In genomic region chr13:27792393-27793218, GRCh38 we compare ENCODE assay signal across 1 cellular context.
A peak's percentile ranks its signal among the peaks of the same experiment; 100 is the strongest.
TF ChIP-seq lines count a peak whose summit lies in the region.

Gene GSX1, plus strand, starts transcription at chr13:27792483. Its CDS starts 208 bp downstream, at chr13:27792691.

TF ChIP-seq in K562, 482 proteins besides CTCF, POLR2A, EP300 and RAD21 (continued from another document):
- TF ChIP-seq, protein P1, sequence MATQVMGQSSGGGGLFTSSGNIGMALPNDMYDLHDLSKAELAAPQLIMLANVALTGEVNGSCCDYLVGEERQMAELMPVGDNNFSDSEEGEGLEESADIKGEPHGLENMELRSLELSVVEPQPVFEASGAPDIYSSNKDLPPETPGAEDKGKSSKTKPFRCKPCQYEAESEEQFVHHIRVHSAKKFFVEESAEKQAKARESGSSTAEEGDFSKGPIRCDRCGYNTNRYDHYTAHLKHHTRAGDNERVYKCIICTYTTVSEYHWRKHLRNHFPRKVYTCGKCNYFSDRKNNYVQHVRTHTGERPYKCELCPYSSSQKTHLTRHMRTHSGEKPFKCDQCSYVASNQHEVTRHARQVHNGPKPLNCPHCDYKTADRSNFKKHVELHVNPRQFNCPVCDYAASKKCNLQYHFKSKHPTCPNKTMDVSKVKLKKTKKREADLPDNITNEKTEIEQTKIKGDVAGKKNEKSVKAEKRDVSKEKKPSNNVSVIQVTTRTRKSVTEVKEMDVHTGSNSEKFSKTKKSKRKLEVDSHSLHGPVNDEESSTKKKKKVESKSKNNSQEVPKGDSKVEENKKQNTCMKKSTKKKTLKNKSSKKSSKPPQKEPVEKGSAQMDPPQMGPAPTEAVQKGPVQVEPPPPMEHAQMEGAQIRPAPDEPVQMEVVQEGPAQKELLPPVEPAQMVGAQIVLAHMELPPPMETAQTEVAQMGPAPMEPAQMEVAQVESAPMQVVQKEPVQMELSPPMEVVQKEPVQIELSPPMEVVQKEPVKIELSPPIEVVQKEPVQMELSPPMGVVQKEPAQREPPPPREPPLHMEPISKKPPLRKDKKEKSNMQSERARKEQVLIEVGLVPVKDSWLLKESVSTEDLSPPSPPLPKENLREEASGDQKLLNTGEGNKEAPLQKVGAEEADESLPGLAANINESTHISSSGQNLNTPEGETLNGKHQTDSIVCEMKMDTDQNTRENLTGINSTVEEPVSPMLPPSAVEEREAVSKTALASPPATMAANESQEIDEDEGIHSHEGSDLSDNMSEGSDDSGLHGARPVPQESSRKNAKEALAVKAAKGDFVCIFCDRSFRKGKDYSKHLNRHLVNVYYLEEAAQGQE (CRISPR knock-in tag; IDR thresholded peaks at IDR 0.05; ENCODE audit: low read depth) = 0 out of 2 replicates have a peak, but pooled peaks have one; percentile 54
- TF ChIP-seq MIER1 (IDR thresholded peaks at IDR 0.05; ENCODE audit: low read depth) = 0 out of 2 replicates have a peak, but pooled peaks have one; percentile 49
